ENCODE assay signal across 20 cellular contexts in the genomic region with DNA sequence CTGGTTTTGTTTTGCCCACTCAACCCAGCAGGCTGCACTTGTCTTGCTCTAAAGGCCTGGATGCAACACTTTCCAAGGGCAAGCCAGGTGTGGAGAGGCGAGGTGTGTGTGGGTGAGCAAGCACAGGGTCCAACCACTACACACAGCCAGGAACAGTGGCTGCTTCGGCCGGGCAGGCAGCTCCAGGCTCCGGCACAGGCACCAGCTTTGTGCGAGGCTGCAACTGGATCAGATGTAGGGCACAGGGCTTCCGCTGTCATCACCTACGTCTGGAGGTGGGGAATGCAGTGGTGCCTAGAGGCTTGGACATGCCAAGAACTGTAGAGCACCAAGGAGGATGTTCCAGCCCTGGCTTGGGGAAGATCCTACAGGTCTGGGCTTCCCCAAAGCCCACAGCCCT.
DNase-seq lines count a peak whose midpoint lies in the region; ATAC-seq, FAIRE-seq and TF ChIP-seq lines count a peak whose summit lies in the region.
"Had no signal": no experiment of that assay in that cellular context is flagged by ENCODE, and none has a peak within 500 bp of the region (broad histone marks: within the 10 kb centered on the region; RNA-seq: fewer than 3 reads in every experiment).

No MANE protein-coding gene starts in this region.

- DNase-seq in Karpas-422, result no peak
- no peak for DNase-seq in sciatic nerve (ENCODE audit: low spot score)
- DNase-seq in urothelium cell line (ENCODE audit: low spot score), result no peak
- DNase-seq in activated CD8-positive, alpha-beta memory T cell treated with anti-CD3 and anti-CD28 coated beads for 24 hours, result no peak
- no peak for DNase-seq in esophagus squamous epithelium (lab: John Stamatoyannopoulos, UW)
- DNase-seq in left ventricle myocardium superior, result no peak
- no peak for DNase-seq in hypothalamus (lab: John Stamatoyannopoulos, UW)
- DNase-seq: ACHN; Calu3; CD4-positive, alpha-beta T cell; DMS 273 treated with DMSO at 0.1 percent for 48 hours; DMS79; GOT3; HCEC 1CT; HFFc6 had no signal

- H3K9me3 ChIP-seq in Karpas-422 (ENCODE audit: low read length) (no peaks in the 10 kb centered on the region; the same call in 1 of the 2 replicates), SU-DHL-6 (ENCODE audit: insufficient read depth, low read length) (peaks cover 6% of the 10 kb centered on the region; the same call in 1 of the 2 replicates), esophagus squamous epithelium (peaks cover 0 to 21% (median 0%) of the 10 kb centered on the region in 3 donors)

- H3K27me3 ChIP-seq in Karpas-422 (ENCODE audit: low read length) (no peaks in the 10 kb centered on the region), SU-DHL-6 (ENCODE audit: low read length) (no peaks in the 10 kb centered on the region), esophagus squamous epithelium (no peaks in the 10 kb centered on the region)
- H3K27me3 ChIP-seq: BLaER1 treated with 17β-estradiol and CSF1 and Interleukin-3, amounts not matched to agents 10 nM and 100 nM had no signal

- H3K36me3 ChIP-seq in Karpas-422 (ENCODE audit: insufficient read depth, low read length), result no peaks in the 10 kb centered on the region
- H3K36me3 ChIP-seq in SU-DHL-6 (ENCODE audit: low read length), result no peaks in the 10 kb centered on the region
- H3K36me3 ChIP-seq in esophagus squamous epithelium, result no peaks in the 10 kb centered on the region
- H3K36me3 ChIP-seq: BLaER1 treated with 17β-estradiol and CSF1 and Interleukin-3, amounts not matched to agents 10 nM and 100 nM had no signal

- H3K27ac ChIP-seq in Karpas-422 (ENCODE audit: low read length) (no peak overlapping the region), SU-DHL-6 (ENCODE audit: low read depth, low read length) (no peak overlapping the region), esophagus squamous epithelium (no peak overlapping the region)
- H3K27ac ChIP-seq: BLaER1 treated with 17β-estradiol and CSF1 and Interleukin-3, amounts not matched to agents 10 nM and 100 nM had no signal

- H3K4me1 ChIP-seq in Karpas-422 (ENCODE audit: low read length), result no peaks in the 10 kb centered on the region
- H3K4me1 ChIP-seq in esophagus squamous epithelium, result no peaks in the 10 kb centered on the region
- H3K4me1 ChIP-seq: BLaER1 treated with 17β-estradiol and CSF1 and Interleukin-3, amounts not matched to agents 10 nM and 100 nM had no signal

- H3K4me2 ChIP-seq in Karpas-422 (ENCODE audit: low read depth, low read length, poor library complexity, severe bottlenecking) (no peak overlapping the region), SU-DHL-6 (ENCODE audit: low read depth, low read length, poor library complexity, severe bottlenecking) (no peak overlapping the region)
- H3K4me2 ChIP-seq: BLaER1 treated with 17β-estradiol and CSF1 and Interleukin-3, amounts not matched to agents 10 nM and 100 nM had no signal

- H3K4me3 ChIP-seq in Karpas-422 (ENCODE audit: low read length) (no peak overlapping the region), SU-DHL-6 (ENCODE audit: insufficient read depth, low read length, poor library complexity, severe bottlenecking) (no peak overlapping the region), esophagus squamous epithelium (no peak overlapping the region)
- H3K4me3 ChIP-seq: BLaER1 treated with 17β-estradiol and CSF1 and Interleukin-3, amounts not matched to agents 10 nM and 100 nM; GM12878 had no signal

- peak; percentile 5 for FAIRE-seq in urothelium cell line (lab: Jason Lieb, UNC)
- FAIRE-seq: GM12878, GM18507, HepG2 had no signal

- no peak for TF ChIP-seq POLR2A in esophagus squamous epithelium (IDR thresholded peaks at IDR 0.05)

- H3K9me2 ChIP-seq in Karpas-422 (replicated peaks; ENCODE audit: insufficient read depth, low read length) (no peaks in the 10 kb centered on the region), SU-DHL-6 (replicated peaks; ENCODE audit: insufficient read depth, low read length) (no peaks in the 10 kb centered on the region)

- intact Hi-C loops in sciatic nerve (cut with DNase I) (no loop called here), esophagus squamous epithelium (cut with DNase I) (no loop called here), left ventricle myocardium superior (cut with micrococcal nuclease) (no loop called here)

- H4K20me1 ChIP-seq in Karpas-422 (ENCODE audit: insufficient read depth, low read depth, low read length) (no peaks in the 10 kb centered on the region), SU-DHL-6 (ENCODE audit: low read depth, low read length) (no peaks in the 10 kb centered on the region)
- H4K20me1 ChIP-seq: BLaER1 treated with 17β-estradiol and CSF1 and Interleukin-3, amounts not matched to agents 10 nM and 100 nM had no signal

- no peak for TF ChIP-seq CTCF in SU-DHL-6 (IDR thresholded peaks at IDR 0.05; ENCODE audit: insufficient read depth, low read length, poor library complexity, severe bottlenecking)
- TF ChIP-seq CTCF in esophagus squamous epithelium (IDR thresholded peaks at IDR 0.05), result no peak

- ATAC-seq in sciatic nerve (peak; percentile 10), left ventricle myocardium superior (no peak)
- ATAC-seq: GM12878, HepG2 had no signal

- WGBS in esophagus squamous epithelium, 2 donors, result 91% methylated on average over 4 of the region's 7 CpGs; no CpG with 5 or more reads in 1 of the 2 donors

- peak overlapping the region; percentile 77; the same call in 1 of the 2 replicates for H2AFZ ChIP-seq in Karpas-422 (ENCODE audit: low read length)
- peak overlapping the region; percentile 31 for H2AFZ ChIP-seq in SU-DHL-6 (ENCODE audit: low read depth, low read length, severe bottlenecking)

- H3K9ac ChIP-seq in Karpas-422 (ENCODE audit: low read length) (no peak overlapping the region), SU-DHL-6 (ENCODE audit: low read length) (no peak overlapping the region)
- H3K9ac ChIP-seq: BLaER1 treated with 17β-estradiol and CSF1 and Interleukin-3, amounts not matched to agents 10 nM and 100 nM had no signal

- H3K79me2 ChIP-seq in Karpas-422 (ENCODE audit: low read length) (no peaks in the 10 kb centered on the region), SU-DHL-6 (ENCODE audit: insufficient read depth, low read length) (no peaks in the 10 kb centered on the region)

- no peaks in the 10 kb centered on the region for H3F3A ChIP-seq in SU-DHL-6 (ENCODE audit: insufficient read depth)
